ENCODE assay signal across 21 cellular contexts in the genomic region with DNA sequence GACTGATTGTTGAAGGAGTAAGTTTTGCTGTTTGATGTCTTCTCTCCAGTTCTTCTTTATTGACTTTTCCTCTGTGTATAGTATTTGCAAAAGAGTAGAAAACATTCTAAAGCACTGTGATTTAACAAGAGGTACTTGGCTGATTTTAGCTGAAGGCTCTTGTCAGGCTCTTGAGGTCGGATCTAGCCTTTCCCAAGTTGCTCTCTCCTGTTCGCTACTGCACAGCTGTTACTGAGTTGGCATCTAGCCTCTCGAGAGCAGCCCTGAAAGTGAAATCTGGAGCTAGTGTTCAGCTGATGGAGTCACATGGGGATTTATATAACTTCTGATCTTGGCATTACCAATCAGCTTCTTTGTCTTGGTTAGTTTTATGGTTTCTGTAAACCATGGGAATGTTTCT.
DNase-seq lines count a peak whose midpoint lies in the region; ATAC-seq and TF ChIP-seq lines count a peak whose summit lies in the region.
"Had no signal": no experiment of that assay in that cellular context is flagged by ENCODE, and none has a peak within 500 bp of the region (broad histone marks: within the 10 kb centered on the region; RNA-seq: fewer than 3 reads in every experiment).

No MANE protein-coding gene starts in this region.

- H3K4me3 ChIP-seq in LNCaP clone FGC (ENCODE audit: low read depth, low read length) (no peak overlapping the region), lower lobe of right lung (no peak overlapping the region), thyroid gland (replicated peaks in 1 of 3) (no peak overlapping the region)
- H3K4me3 ChIP-seq: SJCRH30 had no signal

- H3K27ac ChIP-seq in lower lobe of right lung (no peak overlapping the region), thyroid gland (peak overlapping the region; percentile 77 to 84 (median 83))
- H3K27ac ChIP-seq: SJCRH30 had no signal

- 18 to 23% methylated on average over 3 of the region's 3 CpGs for WGBS in thyroid gland, 2 donors

- H3K27me3 ChIP-seq in lower lobe of right lung (ENCODE audit: low read depth) (no peaks in the 10 kb centered on the region), thyroid gland (no peaks in the 10 kb centered on the region)
- H3K27me3 ChIP-seq: SJCRH30 had no signal

- intact Hi-C loops in lower lobe of right lung (cut with DNase I) (no loop called here), thyroid gland (cut with DNase I) (loop anchor here (10.0 kb wide), 1 partner anchor 190 kb away; a partner anchor contains a TSS)

- DNase-seq in LNCaP clone FGC (ENCODE audit: low read depth) (peak; percentile 88), foreskin melanocyte (peak; percentile 38), lower lobe of right lung (peak; percentile 48), thyroid gland (peak; percentile 81 to 85)
- DNase-seq: activated CD4-positive, alpha-beta memory T cell treated with anti-CD3 and anti-CD28 coated beads for 36 hours; activated CD8-positive, alpha-beta memory T cell treated with anti-CD3 and anti-CD28 coated beads, Interleukin-2, amount 50 U/mL, for 48 hours; activated effector memory CD4-positive, alpha-beta T cell treated with Interleukin-2 at 50 U/mL for 16 hours; activated naive CD8-positive, alpha-beta T cell treated with anti-CD3 and anti-CD28 coated beads for 36 hours; CD4-positive, alpha-beta T cell; cerebellar nuclear complex; KBM-7; MM.1S; NCI-H1436 treated with DMSO at 0.1 percent for 48 hours; NCI-H526; stimulated activated CD4-positive, alpha-beta T cell treated with anti-CD3 and anti-CD28 coated beads, Interleukin-1b, Interleukin-23, amount 100 ng/mL, for 48 hours had no signal

- ATAC-seq in lower lobe of right lung (peak; percentile 93 to 97), HG02642 (IDR thresholded peaks at IDR 0.05; ENCODE audit: poor library complexity, unreplicated experiment) (no peak), HG03196 (IDR thresholded peaks at IDR 0.05; ENCODE audit: unreplicated experiment) (no peak), HG03342 (IDR thresholded peaks at IDR 0.05; ENCODE audit: unreplicated experiment) (no peak)
- ATAC-seq: left lobe of liver, Panc1 had no signal

- H3K9me3 ChIP-seq in lower lobe of right lung (no peaks in the 10 kb centered on the region), thyroid gland (no peaks in the 10 kb centered on the region)
- H3K9me3 ChIP-seq: SJCRH30 had no signal

- H3K36me3 ChIP-seq in lower lobe of right lung (no peaks in the 10 kb centered on the region), thyroid gland (no peaks in the 10 kb centered on the region)
- H3K36me3 ChIP-seq: SJCRH30 had no signal

- TF ChIP-seq CTCF in LNCaP clone FGC (IDR thresholded peaks at IDR 0.05; ENCODE audit: control insufficient read depth, extremely low read depth, insufficient read depth), result no peak
- TF ChIP-seq CTCF in lower lobe of right lung (IDR thresholded peaks at IDR 0.05), result no peak
- no peak for TF ChIP-seq CTCF in thyroid gland (IDR thresholded peaks at IDR 0.05)

- H3K4me1 ChIP-seq in lower lobe of right lung, result peaks cover 5% of the 10 kb centered on the region
- H3K4me1 ChIP-seq in thyroid gland, result peaks cover 37 to 39% of the 10 kb centered on the region in 2 donors
- H3K4me1 ChIP-seq: SJCRH30 had no signal

- no peak for TF ChIP-seq POLR2A in thyroid gland (IDR thresholded peaks at IDR 0.05)

Comparison
In these comparisons a context has a peak if more than half of its experiments do, and no peak if none do; other contexts are left out.
1. DNase-seq: peak in every context shown above with its lines; median percentile 88 in LNCaP clone FGC; 83 in thyroid gland; 48 in lower lobe of right lung; 38 in foreskin melanocyte.
2. ATAC-seq: peak in lower lobe of right lung (2 of 2); none in HG02642 (single experiment), HG03196 (single experiment) and HG03342 (single experiment).